ENCODE assay signal across 24 cellular contexts in genomic region chr3:69831737-69832136, GRCh38.
"Had no signal": no experiment of that assay in that cellular context is flagged by ENCODE, and none has a peak within 500 bp of the region (broad histone marks: within the 10 kb centered on the region; RNA-seq: fewer than 3 reads in every experiment).

No MANE protein-coding gene starts in this region.

- H3K36me3 ChIP-seq: heart right ventricle, lower lobe of right lung, neutrophil, right lobe of liver, suprapubic skin, thoracic aorta, tibial artery, vagina had no signal

- H3K27ac ChIP-seq: heart right ventricle, hepatocyte, lower lobe of right lung, neutrophil, parathyroid adenoma, psoas muscle, right lobe of liver, suprapubic skin, thoracic aorta, tibial artery, vagina had no signal

- H3K4me3 ChIP-seq: heart right ventricle, hepatocyte, lower lobe of right lung, psoas muscle, right lobe of liver, smooth muscle cell, suprapubic skin, thoracic aorta, tibial artery, vagina had no signal

- H2AFZ ChIP-seq: hepatocyte, parathyroid adenoma had no signal

- DNase-seq: heart right ventricle; islet precursor cell; lower lobe of right lung; mammary epithelial cell; mesenchymal stem cell; naive thymus-derived CD8-positive, alpha-beta T cell; occipital lobe; psoas muscle; right lobe of liver; stimulated activated CD4-positive, alpha-beta T cell treated with anti-CD3 and anti-CD28 coated beads, Interleukin-1b, Interleukin-23, amount 100 ng/mL, for 48 hours; stimulated activated CD4-positive, alpha-beta T cell treated with anti-CD3 and anti-CD28 coated beads, Interleukin-2, amount 100 ng/mL, for 48 hours; stimulated activated CD4-positive, alpha-beta T cell treated with anti-CD3 and anti-CD28 coated beads, Interleukin-4, amount 100 ng/mL, for 4 hours; stimulated activated CD8-positive, alpha-beta memory T cell treated with anti-CD3 and anti-CD28 coated beads, Interleukin-4, amount 100 ng/mL, for 48 hours; stimulated activated naive CD4-positive, alpha-beta T cell; tibial artery; trophoblast cell had no signal

- H3K27me3 ChIP-seq: heart right ventricle, hepatocyte, neutrophil, right lobe of liver, suprapubic skin, tibial artery, vagina had no signal

- H3K79me2 ChIP-seq: hepatocyte had no signal

- H3K9me3 ChIP-seq: lower lobe of right lung, neutrophil, right lobe of liver, suprapubic skin, thoracic aorta, vagina had no signal

- H3K9ac ChIP-seq: parathyroid adenoma had no signal

- ATAC-seq: left lobe of liver; lower lobe of right lung; naive thymus-derived CD8-positive, alpha-beta T cell; psoas muscle; right lobe of liver had no signal

- H3K4me2 ChIP-seq: hepatocyte, smooth muscle cell had no signal

- H3K4me1 ChIP-seq: lower lobe of right lung, right lobe of liver, suprapubic skin had no signal
